ENCODE assay signal across 23 cellular contexts in the genomic region with DNA sequence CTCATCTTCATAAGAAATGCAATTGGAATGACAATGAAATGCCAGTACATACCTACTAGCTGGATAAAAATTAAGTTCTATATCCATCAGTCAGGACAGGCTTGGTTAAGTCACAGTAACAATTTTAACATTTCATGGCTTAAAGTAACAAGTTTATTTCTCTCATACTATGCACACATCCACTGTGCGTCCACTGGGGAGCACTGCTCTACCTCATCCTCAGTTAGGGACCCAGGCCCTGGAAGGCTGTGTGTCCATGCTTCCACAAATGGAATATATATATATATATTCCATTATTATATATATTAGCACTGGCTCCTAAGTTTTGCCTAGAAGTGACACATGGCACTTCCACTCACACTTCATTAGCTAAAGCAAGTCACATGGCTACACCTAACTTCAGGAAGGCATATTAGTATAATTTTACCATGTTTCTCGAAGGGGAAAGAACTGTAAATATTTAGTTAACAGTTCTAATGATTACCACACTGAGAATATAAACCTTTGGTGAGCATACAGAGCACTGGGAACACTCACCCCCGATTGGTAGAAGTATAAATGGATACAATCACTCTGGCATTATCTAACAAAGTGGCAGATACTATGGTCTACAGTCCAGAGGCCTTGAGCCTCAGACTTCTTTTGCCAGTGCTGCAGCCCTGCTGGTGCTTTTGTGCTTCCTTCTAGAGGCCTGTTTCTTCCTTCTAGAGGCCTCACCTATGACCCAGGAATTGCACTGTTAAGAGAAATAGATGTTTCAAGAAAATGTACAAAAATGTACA. TPM values are rescaled to one million over a fixed set of nuclear protein-coding genes. Genes with fewer than 3 reads are reported as not detected.
DNase-seq lines count a peak whose midpoint lies in the region; ATAC-seq and TF ChIP-seq lines count a peak whose summit lies in the region.
"Had no signal": no experiment of that assay in that cellular context is flagged by ENCODE, and none has a peak within 500 bp of the region (broad histone marks: within the 10 kb centered on the region; RNA-seq: fewer than 3 reads in every experiment).

No MANE protein-coding gene starts in this region.

- no peak for TF ChIP-seq CTCF in PC-9 (conservative IDR thresholded peaks at IDR 0.05)
- TF ChIP-seq CTCF in body of pancreas (IDR thresholded peaks at IDR 0.05), result peak in 1 of 7 experiments; percentile 12

- H3K79me2 ChIP-seq in PC-9 (ENCODE audit: low read depth), result no peaks in the 10 kb centered on the region

- H3K27ac Mint-ChIP-seq in stimulated activated effector memory CD8-positive, alpha-beta T cell treated with anti-CD3 and anti-CD28 coated beads, Interleukin-12 subunit alpha, Interleukin-12 subunit beta, amount 100 ng/mL, for 72 hours, result peak overlapping the region; percentile 74
- H3K27ac Mint-ChIP-seq: activated CD8-positive, alpha-beta T cell treated with anti-CD3 and anti-CD28 coated beads, Interleukin-2, amount 10 ng/mL, durations not matched to agents 7 days and 5 days had no signal

- H3K4me3 ChIP-seq in PC-9 (no peak overlapping the region), body of pancreas (no peak overlapping the region)
- H3K4me3 ChIP-seq: lung, ovary, right atrium auricular region, spleen had no signal

- H3K4me2 ChIP-seq in PC-9, result no peak overlapping the region

- H3K27me3 ChIP-seq in PC-9 (ENCODE audit: insufficient read depth, low read depth) (no peaks in the 10 kb centered on the region), body of pancreas (no peaks in the 10 kb centered on the region)
- H3K27me3 ChIP-seq: ovary, right atrium auricular region, spleen had no signal

- H3K9me2 ChIP-seq in PC-9 (ENCODE audit: insufficient read depth), result no peaks in the 10 kb centered on the region

- no peak overlapping the region for H2AFZ ChIP-seq in PC-9

- ATAC-seq in body of pancreas (peak; percentile 76), left colon (peak; percentile 57), HG03097 (IDR thresholded peaks at IDR 0.05; ENCODE audit: low FRiP score, unreplicated experiment) (no peak), HG02610 (IDR thresholded peaks at IDR 0.05; ENCODE audit: unreplicated experiment) (no peak), HG02759 (IDR thresholded peaks at IDR 0.05; ENCODE audit: unreplicated experiment) (no peak)
- ATAC-seq in stimulated activated effector memory CD8-positive, alpha-beta T cell treated with anti-CD3 and anti-CD28 coated beads, Interleukin-12 subunit alpha, Interleukin-12 subunit beta, amount 100 ng/mL, for 72 hours, result no peak
- ATAC-seq: activated CD8-positive, alpha-beta T cell treated with anti-CD3 and anti-CD28 coated beads, Interleukin-2, amount 10 ng/mL, durations not matched to agents 7 days and 5 days had no signal

- H3K36me3 ChIP-seq in PC-9 (ENCODE audit: low read depth) (peaks cover 15% of the 10 kb centered on the region; the same call in 1 of the 2 replicates), body of pancreas (replicated peaks in 1 of 2; ENCODE audit: insufficient read depth in 1 of 2, low read depth in 2 of 2) (no peaks in the 10 kb centered on the region)
- H3K36me3 ChIP-seq: ovary had no signal

- H3K27ac ChIP-seq in PC-9 (0 out of 2 replicates have a peak overlapping the region, but pooled peaks have one; percentile 19), body of pancreas (peak overlapping the region; percentile 62 to 93 (median 75))
- H3K27ac ChIP-seq: ovary, right atrium auricular region, spleen had no signal

- no peaks in the 10 kb centered on the region for H3K9me3 ChIP-seq in PC-9 (ENCODE audit: insufficient read depth, low read depth)
- H3K9me3 ChIP-seq in body of pancreas, result no peaks in the 10 kb centered on the region
- H3K9me3 ChIP-seq: ovary, right atrium auricular region, spleen had no signal

- CTCF ChIA-PET in PC-9 (lab: Charles Lee), result interaction anchor here (1.1 kb wide), 1 partner anchor 10 kb away, joined by 9 read pairs; no protein-coding TSS in a partner anchor

- H4K20me1 ChIP-seq in PC-9 (ENCODE audit: insufficient read depth), result no peaks in the 10 kb centered on the region

- H3K4me1 ChIP-seq in PC-9 (replicated peaks; ENCODE audit: insufficient read depth) (no peaks in the 10 kb centered on the region), body of pancreas (peaks cover 73% of the 10 kb centered on the region)
- H3K4me1 ChIP-seq: right atrium auricular region had no signal

- peaks cover 17% of the 10 kb centered on the region for H3F3A ChIP-seq in PC-9 (ENCODE audit: insufficient read depth, low read depth)

- DNase-seq in PC-9 (no peak), body of pancreas (peak in 3 of 4 donors; percentile 55 to 71 (median 70)), left colon (no peak)
- no peak for DNase-seq in stimulated activated effector memory CD8-positive, alpha-beta T cell treated with anti-CD3 and anti-CD28 coated beads, Interleukin-12 subunit alpha, Interleukin-12 subunit beta, amount 100 ng/mL, for 72 hours (ENCODE audit: low spot score in 2 of 2)
- DNase-seq: activated CD8-positive, alpha-beta T cell treated with anti-CD3 and anti-CD28 coated beads, Interleukin-2, amount 10 ng/mL, durations not matched to agents 7 days and 5 days; activated effector memory CD4-positive, alpha-beta T cell treated with Interleukin-2 at 50 U/mL for 16 hours; Calu3; NCI-H1092; NCI-H1930; NCI-H2227 treated with DMSO at 0.1 percent for 48 hours; NCI-H69; ovary; RPMI8226; spleen; T-helper 1 cell; trophoblast cell had no signal

- intact Hi-C loops in PC-9 (cut with micrococcal nuclease; ENCODE audit: unreplicated experiment), result no loop called here
- intact Hi-C loops in body of pancreas (cut with DNase I), result no loop called here
- intact Hi-C loops in left colon (cut with DNase I, micrococcal nuclease), result no loop called here

- POLR2A ChIA-PET in PC-9 (lab: Charles Lee; ENCODE audit: unreplicated experiment), result no interaction called here

- peak in 2 of 3 donors; percentile 32 to 50 for TF ChIP-seq POLR2A in body of pancreas (IDR thresholded peaks at IDR 0.05)

- peaks cover 31% of the 10 kb centered on the region for H3K36me3 Mint-ChIP-seq in stimulated activated effector memory CD8-positive, alpha-beta T cell treated with anti-CD3 and anti-CD28 coated beads, Interleukin-12 subunit alpha, Interleukin-12 subunit beta, amount 100 ng/mL, for 72 hours

- WGBS in body of pancreas, 2 donors, result 21 to 26% methylated on average over 3 of the region's 3 CpGs

- H3K4me1 Mint-ChIP-seq in stimulated activated effector memory CD8-positive, alpha-beta T cell treated with anti-CD3 and anti-CD28 coated beads, Interleukin-12 subunit alpha, Interleukin-12 subunit beta, amount 100 ng/mL, for 72 hours, result no peaks in the 10 kb centered on the region

- no TSS peak for BruUV-seq in PC-9 (replicated peaks; lab: Mats Ljungman, UMichigan)

- no peaks in the 10 kb centered on the region for H3K9me3 Mint-ChIP-seq in stimulated activated effector memory CD8-positive, alpha-beta T cell treated with anti-CD3 and anti-CD28 coated beads, Interleukin-12 subunit alpha, Interleukin-12 subunit beta, amount 100 ng/mL, for 72 hours

- no peak overlapping the region for H3K4me3 Mint-ChIP-seq in stimulated activated effector memory CD8-positive, alpha-beta T cell treated with anti-CD3 and anti-CD28 coated beads, Interleukin-12 subunit alpha, Interleukin-12 subunit beta, amount 100 ng/mL, for 72 hours
- H3K4me3 Mint-ChIP-seq: activated CD8-positive, alpha-beta T cell treated with anti-CD3 and anti-CD28 coated beads, Interleukin-2, amount 10 ng/mL, durations not matched to agents 7 days and 5 days; CD14-positive monocyte had no signal

RNA-seq across cellular contexts. Expression of a gene that starts 28.6 kb away (rescaled TPM):
- 49.3 and 57.6 TPM in 2 replicates for total RNA-seq in PC-9 (2021)
- 10 to 100 TPM; 32.3 to 57.6 TPM for total RNA-seq in body of pancreas
- total RNA-seq in left colon, result 10 to 100 TPM; 54.0 to 59.3 TPM

RNA-seq across cellular contexts. Expression of a gene that starts 47.6 kb away (rescaled TPM):
- total RNA-seq in PC-9 (2021) (28.6 and 30.4 TPM in 2 replicates), body of pancreas (10 to 100 TPM; 23.1 to 40.5 TPM), left colon (10 to 100 TPM; 40.0 to 40.4 TPM)
- total RNA-seq: activated CD8-positive, alpha-beta T cell treated with anti-CD3 and anti-CD28 coated beads, Interleukin-2, amount 10 ng/mL, durations not matched to agents 7 days and 5 days had no signal

RNA-seq across cellular contexts. Expression of a gene that starts 50.5 kb away (rescaled TPM):
- total RNA-seq in PC-9 (2021) (172 and 175 TPM in 2 replicates), body of pancreas (100 to 1,000 TPM; 361 to 733 TPM), left colon (100 to 1,000 TPM; 439 to 623 TPM)
- total RNA-seq: SK-MEL-5 had no signal

Comparison
In these comparisons a context has a peak if more than half of its experiments do, and no peak if none do; other contexts are left out.
1. DNase-seq: peak in body of pancreas (3 of 4); none in PC-9 (0 of 2), left colon (0 of 2) and stimulated activated effector memory CD8-positive, alpha-beta T cell treated with anti-CD3 and anti-CD28 coated beads, Interleukin-12 subunit alpha, Interleukin-12 subunit beta, amount 100 ng/mL, for 72 hours (0 of 2).
2. ATAC-seq: peak in body of pancreas (single experiment) and left colon (single experiment); none in stimulated activated effector memory CD8-positive, alpha-beta T cell treated with anti-CD3 and anti-CD28 coated beads, Interleukin-12 subunit alpha, Interleukin-12 subunit beta, amount 100 ng/mL, for 72 hours (single experiment), HG03097 (single experiment), HG02610 (single experiment) and HG02759 (single experiment).